In genomic region chr2:147927053-147927588, GRCh38 we compare ENCODE assay signal across 1 cellular context.
TF ChIP-seq lines count a peak whose summit lies in the region.

No MANE protein-coding gene starts in this region.

TF ChIP-seq in HepG2, 621 proteins besides CTCF, POLR2A, EP300 and RAD21 (continued from another document and continues in another):
- TF ChIP-seq, protein P1, sequence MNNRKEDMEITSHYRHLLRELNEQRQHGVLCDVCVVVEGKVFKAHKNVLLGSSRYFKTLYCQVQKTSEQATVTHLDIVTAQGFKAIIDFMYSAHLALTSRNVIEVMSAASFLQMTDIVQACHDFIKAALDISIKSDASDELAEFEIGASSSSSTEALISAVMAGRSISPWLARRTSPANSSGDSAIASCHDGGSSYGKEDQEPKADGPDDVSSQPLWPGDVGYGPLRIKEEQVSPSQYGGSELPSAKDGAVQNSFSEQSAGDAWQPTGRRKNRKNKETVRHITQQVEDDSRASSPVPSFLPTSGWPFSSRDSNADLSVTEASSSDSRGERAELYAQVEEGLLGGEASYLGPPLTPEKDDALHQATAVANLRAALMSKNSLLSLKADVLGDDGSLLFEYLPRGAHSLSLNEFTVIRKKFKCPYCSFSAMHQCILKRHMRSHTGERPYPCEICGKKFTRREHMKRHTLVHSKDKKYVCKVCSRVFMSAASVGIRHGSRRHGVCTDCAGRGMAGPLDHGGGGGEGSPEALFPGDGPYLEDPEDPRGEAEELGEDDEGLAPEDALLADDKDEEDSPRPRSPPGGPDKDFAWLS (CRISPR knock-in tag; IDR thresholded peaks at IDR 0.05; ENCODE audit: borderline replicate concordance), result no peak
- TF ChIP-seq, protein P2, sequence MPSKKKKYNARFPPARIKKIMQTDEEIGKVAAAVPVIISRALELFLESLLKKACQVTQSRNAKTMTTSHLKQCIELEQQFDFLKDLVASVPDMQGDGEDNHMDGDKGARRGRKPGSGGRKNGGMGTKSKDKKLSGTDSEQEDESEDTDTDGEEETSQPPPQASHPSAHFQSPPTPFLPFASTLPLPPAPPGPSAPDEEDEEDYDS (CRISPR knock-in tag; IDR thresholded peaks at IDR 0.05), result 0 out of 2 replicates have a peak, but pooled peaks have one; percentile 17
- TF ChIP-seq NFIB (CRISPR knock-in tag; IDR thresholded peaks at IDR 0.05; ENCODE audit: borderline replicate concordance), result no peak
- no peak; the same call in 1 of the 2 replicates for TF ChIP-seq ZNF441 (CRISPR knock-in tag; IDR thresholded peaks at IDR 0.05; ENCODE audit: borderline replicate concordance)
- no peak for TF ChIP-seq THAP7 (CRISPR knock-in tag; IDR thresholded peaks at IDR 0.05)
- TF ChIP-seq XBP1 (CRISPR knock-in tag; IDR thresholded peaks at IDR 0.05), result no peak
- no peak for TF ChIP-seq JDP2 (CRISPR knock-in tag; IDR thresholded peaks at IDR 0.05; ENCODE audit: borderline replicate concordance)
- TF ChIP-seq, protein P3, sequence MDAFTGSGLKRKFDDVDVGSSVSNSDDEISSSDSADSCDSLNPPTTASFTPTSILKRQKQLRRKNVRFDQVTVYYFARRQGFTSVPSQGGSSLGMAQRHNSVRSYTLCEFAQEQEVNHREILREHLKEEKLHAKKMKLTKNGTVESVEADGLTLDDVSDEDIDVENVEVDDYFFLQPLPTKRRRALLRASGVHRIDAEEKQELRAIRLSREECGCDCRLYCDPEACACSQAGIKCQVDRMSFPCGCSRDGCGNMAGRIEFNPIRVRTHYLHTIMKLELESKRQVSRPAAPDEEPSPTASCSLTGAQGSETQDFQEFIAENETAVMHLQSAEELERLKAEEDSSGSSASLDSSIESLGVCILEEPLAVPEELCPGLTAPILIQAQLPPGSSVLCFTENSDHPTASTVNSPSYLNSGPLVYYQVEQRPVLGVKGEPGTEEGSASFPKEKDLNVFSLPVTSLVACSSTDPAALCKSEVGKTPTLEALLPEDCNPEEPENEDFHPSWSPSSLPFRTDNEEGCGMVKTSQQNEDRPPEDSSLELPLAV (CRISPR knock-in tag; conservative IDR thresholded peaks at IDR 0.05; ENCODE audit: low read depth), result no peak
- TF ChIP-seq BCL3 (CRISPR knock-in tag; IDR thresholded peaks at IDR 0.05), result no peak
- no peak for TF ChIP-seq ZNF660 (CRISPR knock-in tag; IDR thresholded peaks at IDR 0.05; ENCODE audit: borderline replicate concordance, low read depth)
- TF ChIP-seq SP4 (CRISPR knock-in tag; IDR thresholded peaks at IDR 0.05), result no peak
- peak; percentile 72 for TF ChIP-seq ZNF816 (CRISPR knock-in tag; IDR thresholded peaks at IDR 0.05; ENCODE audit: borderline replicate concordance)
- no peak for TF ChIP-seq HOXA7 (CRISPR knock-in tag; IDR thresholded peaks at IDR 0.05)
- no peak for TF ChIP-seq ZNF253 (CRISPR knock-in tag; IDR thresholded peaks at IDR 0.05; ENCODE audit: borderline replicate concordance)
- TF ChIP-seq AHDC1 (CRISPR knock-in tag; IDR thresholded peaks at IDR 0.05; ENCODE audit: borderline replicate concordance), result peak; percentile 99
- peak; percentile 73 for TF ChIP-seq ZBTB21 (CRISPR knock-in tag; IDR thresholded peaks at IDR 0.05)
- TF ChIP-seq HDAC6 (IDR thresholded peaks at IDR 0.05; ENCODE audit: low read depth, low read length), result no peak
- TF ChIP-seq, protein P4, sequence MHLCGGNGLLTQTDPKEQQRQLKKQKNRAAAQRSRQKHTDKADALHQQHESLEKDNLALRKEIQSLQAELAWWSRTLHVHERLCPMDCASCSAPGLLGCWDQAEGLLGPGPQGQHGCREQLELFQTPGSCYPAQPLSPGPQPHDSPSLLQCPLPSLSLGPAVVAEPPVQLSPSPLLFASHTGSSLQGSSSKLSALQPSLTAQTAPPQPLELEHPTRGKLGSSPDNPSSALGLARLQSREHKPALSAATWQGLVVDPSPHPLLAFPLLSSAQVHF (CRISPR knock-in tag; IDR thresholded peaks at IDR 0.05), result no peak
- TF ChIP-seq ZNF281 (CRISPR knock-in tag; IDR thresholded peaks at IDR 0.05; ENCODE audit: borderline replicate concordance), result peak; percentile 50; the same call in 1 of the 2 replicates
- peak; percentile 50; the same call in 1 of the 2 replicates for TF ChIP-seq MYPOP (CRISPR knock-in tag; IDR thresholded peaks at IDR 0.05)
- TF ChIP-seq, protein P5, sequence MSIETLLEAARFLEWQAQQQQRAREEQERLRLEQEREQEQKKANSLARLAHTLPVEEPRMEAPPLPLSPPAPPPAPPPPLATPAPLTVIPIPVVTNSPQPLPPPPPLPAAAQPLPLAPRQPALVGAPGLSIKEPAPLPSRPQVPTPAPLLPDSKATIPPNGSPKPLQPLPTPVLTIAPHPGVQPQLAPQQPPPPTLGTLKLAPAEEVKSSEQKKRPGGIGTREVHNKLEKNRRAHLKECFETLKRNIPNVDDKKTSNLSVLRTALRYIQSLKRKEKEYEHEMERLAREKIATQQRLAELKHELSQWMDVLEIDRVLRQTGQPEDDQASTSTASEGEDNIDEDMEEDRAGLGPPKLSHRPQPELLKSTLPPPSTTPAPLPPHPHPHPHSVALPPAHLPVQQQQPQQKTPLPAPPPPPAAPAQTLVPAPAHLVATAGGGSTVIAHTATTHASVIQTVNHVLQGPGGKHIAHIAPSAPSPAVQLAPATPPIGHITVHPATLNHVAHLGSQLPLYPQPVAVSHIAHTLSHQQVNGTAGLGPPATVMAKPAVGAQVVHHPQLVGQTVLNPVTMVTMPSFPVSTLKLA (IDR thresholded peaks at IDR 0.05), result no peak
- no peak for TF ChIP-seq ZNF550 (CRISPR knock-in tag; IDR thresholded peaks at IDR 0.05; ENCODE audit: borderline replicate concordance)
- TF ChIP-seq ZNF614 (CRISPR knock-in tag; IDR thresholded peaks at IDR 0.05; ENCODE audit: borderline replicate concordance), result peak; percentile 98
- TF ChIP-seq ZNF615 (CRISPR knock-in tag; IDR thresholded peaks at IDR 0.05; ENCODE audit: borderline replicate concordance), result no peak
- TF ChIP-seq, protein P6, sequence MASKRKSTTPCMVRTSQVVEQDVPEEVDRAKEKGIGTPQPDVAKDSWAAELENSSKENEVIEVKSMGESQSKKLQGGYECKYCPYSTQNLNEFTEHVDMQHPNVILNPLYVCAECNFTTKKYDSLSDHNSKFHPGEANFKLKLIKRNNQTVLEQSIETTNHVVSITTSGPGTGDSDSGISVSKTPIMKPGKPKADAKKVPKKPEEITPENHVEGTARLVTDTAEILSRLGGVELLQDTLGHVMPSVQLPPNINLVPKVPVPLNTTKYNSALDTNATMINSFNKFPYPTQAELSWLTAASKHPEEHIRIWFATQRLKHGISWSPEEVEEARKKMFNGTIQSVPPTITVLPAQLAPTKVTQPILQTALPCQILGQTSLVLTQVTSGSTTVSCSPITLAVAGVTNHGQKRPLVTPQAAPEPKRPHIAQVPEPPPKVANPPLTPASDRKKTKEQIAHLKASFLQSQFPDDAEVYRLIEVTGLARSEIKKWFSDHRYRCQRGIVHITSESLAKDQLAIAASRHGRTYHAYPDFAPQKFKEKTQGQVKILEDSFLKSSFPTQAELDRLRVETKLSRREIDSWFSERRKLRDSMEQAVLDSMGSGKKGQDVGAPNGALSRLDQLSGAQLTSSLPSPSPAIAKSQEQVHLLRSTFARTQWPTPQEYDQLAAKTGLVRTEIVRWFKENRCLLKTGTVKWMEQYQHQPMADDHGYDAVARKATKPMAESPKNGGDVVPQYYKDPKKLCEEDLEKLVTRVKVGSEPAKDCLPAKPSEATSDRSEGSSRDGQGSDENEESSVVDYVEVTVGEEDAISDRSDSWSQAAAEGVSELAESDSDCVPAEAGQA (IDR thresholded peaks at IDR 0.05; ENCODE audit: low read depth), result no peak; the same call in none of the 2 replicates
- TF ChIP-seq, protein P6 (CRISPR knock-in tag; IDR thresholded peaks at IDR 0.05; ENCODE audit: borderline replicate concordance), result no peak
- no peak for TF ChIP-seq NFKB2 (CRISPR knock-in tag; IDR thresholded peaks at IDR 0.05; ENCODE audit: borderline replicate concordance)
- TF ChIP-seq ADNP (CRISPR knock-in tag; IDR thresholded peaks at IDR 0.05), result no peak
- no peak for TF ChIP-seq SATB2 (CRISPR knock-in tag; IDR thresholded peaks at IDR 0.05)
- no peak; the same call in 1 of the 2 replicates for TF ChIP-seq NFYC (CRISPR knock-in tag; IDR thresholded peaks at IDR 0.05)
- no peak for TF ChIP-seq ZNF235 (CRISPR knock-in tag; IDR thresholded peaks at IDR 0.05; ENCODE audit: borderline replicate concordance)
